ENCODE assay signal across 7 cellular contexts in the genomic region with DNA sequence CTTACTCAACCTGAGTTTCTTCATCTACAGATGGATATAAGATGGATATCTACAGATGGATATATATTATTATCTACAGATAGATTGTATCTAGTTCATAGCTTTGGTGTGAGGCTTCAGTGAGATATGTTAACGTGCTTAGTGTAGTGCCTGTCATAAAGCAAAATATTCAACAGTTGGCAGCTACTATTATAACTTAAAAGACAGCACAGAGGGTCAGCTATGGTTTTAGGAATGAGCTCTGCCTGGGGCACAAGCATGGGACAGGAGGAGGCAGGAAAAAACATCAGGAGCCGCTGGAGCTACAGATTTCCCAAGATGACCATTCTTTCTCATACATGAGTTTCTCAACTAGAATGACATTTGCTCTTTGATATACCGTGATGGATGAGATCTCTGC. TPM values are rescaled to one million over a fixed set of nuclear protein-coding genes. Genes with fewer than 3 reads are reported as not detected.
DNase-seq lines count a peak whose midpoint lies in the region; ATAC-seq and TF ChIP-seq lines count a peak whose summit lies in the region.
"Had no signal": no experiment of that assay in that cellular context is flagged by ENCODE, and none has a peak within 500 bp of the region (broad histone marks: within the 10 kb centered on the region; RNA-seq: fewer than 3 reads in every experiment).

No MANE protein-coding gene starts in this region.

- POLR2A ChIA-PET in HCT116 (lab: Charles Lee): no interaction called here
- POLR2A ChIA-PET in activated naive CD8-positive, alpha-beta T cell treated with anti-CD3 and anti-CD28 coated beads, Interleukin-2, amount 10 ng/mL, durations not matched to agents 7 days and 5 days (lab: Charles Lee): interaction anchor here (0.7 to 2.7 kb wide), 7 partner anchors 9 to 327 kb away, joined by 3 to 15 read pairs (median 4); partner anchors contain the start of genes KLHL12, RABIF and TMEM183A

- no peak overlapping the region for H3K27ac ChIP-seq in HCT116 (ENCODE audit: low read depth, low read length)

- H3K36me3 Mint-ChIP-seq in activated naive CD8-positive, alpha-beta T cell treated with anti-CD3 and anti-CD28 coated beads, Interleukin-2, amount 10 ng/mL, durations not matched to agents 7 days and 5 days: peaks cover 2% of the 10 kb centered on the region
- H3K36me3 Mint-ChIP-seq in nephron (ENCODE audit: low read depth): peaks cover 9% of the 10 kb centered on the region

- RAD21 ChIA-PET in HCT116 (lab: Charles Lee; ENCODE audit: low non-redundant PET in 1 of 2, low total read pairs in 2 of 2, uncharacterized antibody in 2 of 2, unreplicated experiment in 2 of 2): no interaction called here

- intact Hi-C loops in HCT116 (cut with micrococcal nuclease): no loop called here

- no peak overlapping the region for H2AFZ ChIP-seq in HCT116 (ENCODE audit: low read depth, low read length, poor library complexity, severe bottlenecking)

- TF ChIP-seq CTCF in HCT116 (IDR thresholded peaks at IDR 0.05 in 2 of 3, conservative IDR thresholded peaks at IDR 0.05 in 1 of 3; ENCODE audit: borderline replicate concordance in 1 of 3, insufficient read depth in 1 of 3, low read depth in 2 of 3, low read length in 2 of 3) (no peak), nephron (IDR thresholded peaks at IDR 0.05; ENCODE audit: unreplicated experiment in 3 of 3) (no peak)

- H3K4me2 ChIP-seq in HCT116 (ENCODE audit: low read length): 0 out of 2 replicates have a peak overlapping the region, but pooled peaks have one; percentile 36

- DNase-seq in HCT116 (ENCODE audit: low read depth, low spot score) (no peak), DMS 273 (lab: John Stamatoyannopoulos, UW; ENCODE audit: unreplicated experiment) (no peak), DMS53 treated with DMSO at 0.1 percent for 48 hours (lab: John Stamatoyannopoulos, UW; ENCODE audit: unreplicated experiment) (no peak)
- no peak for DNase-seq in activated naive CD8-positive, alpha-beta T cell treated with anti-CD3 and anti-CD28 coated beads, Interleukin-2, amount 10 ng/mL, durations not matched to agents 7 days and 5 days
- DNase-seq: NCI-H2081 treated with DMSO at 0.1 percent for 48 hours had no signal

- peaks cover 5% of the 10 kb centered on the region; the same call in 1 of the 2 replicates for H3K79me2 ChIP-seq in HCT116 (ENCODE audit: insufficient read depth, low read length)

- H3K4me3 Mint-ChIP-seq in activated naive CD8-positive, alpha-beta T cell treated with anti-CD3 and anti-CD28 coated beads, Interleukin-2, amount 10 ng/mL, durations not matched to agents 7 days and 5 days: peak overlapping the region; percentile 83
- peak overlapping the region; percentile 87 to 97 (median 91) for H3K4me3 Mint-ChIP-seq in nephron

- H3K27me3 ChIP-seq in HCT116 (ENCODE audit: insufficient read depth, low read length): no peaks in the 10 kb centered on the region

- no peaks in the 10 kb centered on the region for H3K36me3 ChIP-seq in HCT116 (ENCODE audit: control insufficient read depth in 1 of 2, insufficient read depth in 2 of 2, low read length in 2 of 2)

- no peaks in the 10 kb centered on the region for H3K9me3 ChIP-seq in HCT116 (ENCODE audit: control insufficient read depth in 1 of 2, insufficient read depth in 1 of 2, low read depth in 1 of 2, low read length in 2 of 2)

- H3K4me1 ChIP-seq in HCT116 (ENCODE audit: control insufficient read depth in 1 of 2, insufficient read depth in 2 of 2, low read length in 2 of 2): peaks cover 10 to 23% of the 10 kb centered on the region in 2 experiments

- peak overlapping the region; percentile 32 for H3K27ac Mint-ChIP-seq in activated naive CD8-positive, alpha-beta T cell treated with anti-CD3 and anti-CD28 coated beads, Interleukin-2, amount 10 ng/mL, durations not matched to agents 7 days and 5 days
- no peak overlapping the region for H3K27ac Mint-ChIP-seq in nephron

- H3K27me3 Mint-ChIP-seq in activated naive CD8-positive, alpha-beta T cell treated with anti-CD3 and anti-CD28 coated beads, Interleukin-2, amount 10 ng/mL, durations not matched to agents 7 days and 5 days: peaks cover 8% of the 10 kb centered on the region
- H3K27me3 Mint-ChIP-seq in nephron (ENCODE audit: low read depth): peaks cover 10% of the 10 kb centered on the region

- TF ChIP-seq POLR2A in HCT116 (IDR thresholded peaks at IDR 0.05; ENCODE audit: borderline replicate concordance, extremely low read depth, insufficient read depth, insufficient read length): no peak

- H3K9me3 Mint-ChIP-seq in activated naive CD8-positive, alpha-beta T cell treated with anti-CD3 and anti-CD28 coated beads, Interleukin-2, amount 10 ng/mL, durations not matched to agents 7 days and 5 days: no peaks in the 10 kb centered on the region
- no peaks in the 10 kb centered on the region for H3K9me3 Mint-ChIP-seq in nephron

- H3K9ac ChIP-seq in HCT116 (ENCODE audit: low read length): no peak overlapping the region

- H3K4me1 Mint-ChIP-seq in activated naive CD8-positive, alpha-beta T cell treated with anti-CD3 and anti-CD28 coated beads, Interleukin-2, amount 10 ng/mL, durations not matched to agents 7 days and 5 days: peaks cover 22% of the 10 kb centered on the region
- H3K4me1 Mint-ChIP-seq in nephron: peaks cover 36% of the 10 kb centered on the region

- CTCF ChIA-PET in HCT116 (lab: Charles Lee): no interaction called here

- no peaks in the 10 kb centered on the region for H3K9me2 ChIP-seq in HCT116 (ENCODE audit: insufficient read depth)

- no TSS peak for BruUV-seq in HCT116 (replicated peaks; lab: Mats Ljungman, UMichigan)

- H4K20me1 ChIP-seq in HCT116 (ENCODE audit: insufficient read depth): no peaks in the 10 kb centered on the region

- ATAC-seq in HCT116 (no peak), GM18868 (IDR thresholded peaks at IDR 0.05; ENCODE audit: unreplicated experiment) (no peak)
- no peak for ATAC-seq in activated naive CD8-positive, alpha-beta T cell treated with anti-CD3 and anti-CD28 coated beads, Interleukin-2, amount 10 ng/mL, durations not matched to agents 7 days and 5 days (ENCODE audit: low read depth)

- no peak overlapping the region for H3K4me3 ChIP-seq in HCT116 (replicated peaks in 1 of 2; ENCODE audit: low read depth in 1 of 2, low read length in 2 of 2)

- no peak for TF ChIP-seq RAD21 in HCT116 (IDR thresholded peaks at IDR 0.05; ENCODE audit: low read depth)

TF ChIP-seq in HCT116, 20 proteins besides CTCF, POLR2A, EP300 and RAD21:
- TF ChIP-seq POLR2AphosphoS5 (IDR thresholded peaks at IDR 0.05; ENCODE audit: low read depth, low read length) (no peak), SIN3A (IDR thresholded peaks at IDR 0.05; ENCODE audit: low read depth) (no peak), EZH2phosphoT487 (IDR thresholded peaks at IDR 0.05; ENCODE audit: borderline replicate concordance) (no peak), ZNF274 (IDR thresholded peaks at IDR 0.05; ENCODE audit: low read depth, low read length) (no peak), SRF (IDR thresholded peaks at IDR 0.05; ENCODE audit: low read depth) (no peak), CBX3 (IDR thresholded peaks at IDR 0.05; ENCODE audit: low read depth) (no peak)

RNA-seq across cellular contexts. Expression of gene CYB5R1, which starts 1.3 kb away (rescaled TPM):
- total RNA-seq in HCT116 (2021; ENCODE audit: unreplicated experiment): 16.5 TPM
- 16.0 and 22.5 TPM in 2 replicates for polyA plus RNA-seq in HCT116 (2012)
- 10 to 100 TPM; 30.6 to 35.2 TPM for total RNA-seq in activated naive CD8-positive, alpha-beta T cell treated with anti-CD3 and anti-CD28 coated beads, Interleukin-2, amount 10 ng/mL, durations not matched to agents 7 days and 5 days

RNA-seq across cellular contexts. Expression of gene ADIPOR1, which starts 10.2 kb away (rescaled TPM):
- 89.8 TPM for total RNA-seq in HCT116 (2021; ENCODE audit: unreplicated experiment)
- 106 and 113 TPM in 2 replicates for polyA plus RNA-seq in HCT116 (2012)
- total RNA-seq in activated naive CD8-positive, alpha-beta T cell treated with anti-CD3 and anti-CD28 coated beads, Interleukin-2, amount 10 ng/mL, durations not matched to agents 7 days and 5 days: 10 to 100 TPM; 64.8 to 64.9 TPM

RNA-seq across cellular contexts. Expression of gene TMEM183A, which starts 38.8 kb away (rescaled TPM):
- 64.7 TPM for total RNA-seq in HCT116 (2021; ENCODE audit: unreplicated experiment)
- 45.5 and 47.6 TPM in 2 replicates for polyA plus RNA-seq in HCT116 (2012)
- 10 to 100 TPM; 77.1 to 78.4 TPM for total RNA-seq in activated naive CD8-positive, alpha-beta T cell treated with anti-CD3 and anti-CD28 coated beads, Interleukin-2, amount 10 ng/mL, durations not matched to agents 7 days and 5 days

RNA-seq across cellular contexts. Expression of gene KLHL12, which starts 41.3 kb away (rescaled TPM):
- total RNA-seq in HCT116 (2021; ENCODE audit: unreplicated experiment): 33.8 TPM
- 26.5 and 31.1 TPM in 2 replicates for polyA plus RNA-seq in HCT116 (2012)
- 10 to 100 TPM; 30.1 to 30.5 TPM for total RNA-seq in activated naive CD8-positive, alpha-beta T cell treated with anti-CD3 and anti-CD28 coated beads, Interleukin-2, amount 10 ng/mL, durations not matched to agents 7 days and 5 days

RNA-seq across cellular contexts. Expression of gene PPFIA4, which starts 57.9 kb away (rescaled TPM):
- total RNA-seq in HCT116 (2021; ENCODE audit: unreplicated experiment): 10.8 TPM
- polyA plus RNA-seq in HCT116 (2012): 13.7 and 17.2 TPM in 2 replicates
- 10 to 100 TPM; 48.5 to 56.0 TPM for total RNA-seq in activated naive CD8-positive, alpha-beta T cell treated with anti-CD3 and anti-CD28 coated beads, Interleukin-2, amount 10 ng/mL, durations not matched to agents 7 days and 5 days
